ENCODE assay signal across 12 cellular contexts in the genomic region with DNA sequence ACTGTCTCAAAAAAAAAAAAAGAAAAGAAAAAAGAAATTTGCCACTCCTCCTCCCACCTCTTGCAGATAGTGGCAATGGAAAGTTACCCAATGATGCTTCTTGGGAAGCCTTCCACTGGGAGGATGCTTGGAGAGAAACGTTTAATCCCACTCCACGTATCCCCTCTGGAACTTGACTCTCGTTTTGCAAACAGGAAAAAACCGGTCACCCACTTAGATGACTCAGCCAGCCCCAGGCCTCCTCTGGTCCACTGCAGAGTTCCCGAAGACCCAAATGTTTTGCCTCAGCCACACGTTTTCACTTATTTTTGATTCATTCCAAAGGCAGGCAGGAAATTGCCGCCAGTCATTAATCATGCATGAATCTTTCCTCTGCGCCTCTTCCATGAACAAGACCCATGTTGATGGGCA. TPM values are rescaled to one million over a fixed set of nuclear protein-coding genes. Genes with fewer than 3 reads are reported as not detected.
A peak's percentile ranks its signal among the peaks of the same experiment; 100 is the strongest.
DNase-seq lines count a peak whose midpoint lies in the region; ATAC-seq lines count a peak whose summit lies in the region.
"Had no signal": no experiment of that assay in that cellular context is flagged by ENCODE, and none has a peak within 500 bp of the region (broad histone marks: within the 10 kb centered on the region; RNA-seq: fewer than 3 reads in every experiment).

No MANE protein-coding gene starts in this region.

- DNase-seq in EH (ENCODE audit: low read depth) (peak; percentile 99), RKO (ENCODE audit: low spot score) (peak; percentile 21), non-pigmented ciliary epithelial cell (ENCODE audit: low read depth) (peak; percentile 87), left lobe of liver (ENCODE audit: low spot score) (no peak)
- no peak for DNase-seq in stimulated activated naive CD4-positive, alpha-beta T cell (lab: John Stamatoyannopoulos, UW)
- no peak for DNase-seq in activated CD4-positive, alpha-beta T cell treated with anti-CD3 and anti-CD28 coated beads for 1 hour
- DNase-seq: activated gamma-delta T cell treated with Interleukin-2 at 50 U/mL for 16 hours, lower lobe of right lung, RPMI8226 had no signal

- ATAC-seq in esophagus mucosa (peak; percentile 28), left lobe of liver (no peak), GM19351 (IDR thresholded peaks at IDR 0.05; ENCODE audit: unreplicated experiment) (no peak)
- ATAC-seq: lower lobe of right lung had no signal

RNA-seq across cellular contexts. Expression of gene TNFRSF17, which starts 9.3 kb away (rescaled TPM):
- total RNA-seq in esophagus mucosa (0.24 TPM), left lobe of liver (0.55 TPM)
- total RNA-seq: skeletal muscle tissue had no signal

RNA-seq across cellular contexts. Expression of gene NPIPB2, which starts 13.9 kb away (rescaled TPM):
- 6.3 TPM for total RNA-seq in esophagus mucosa
- total RNA-seq in left lobe of liver, result 5.2 TPM

RNA-seq across cellular contexts. Expression of gene SNX29, which starts 20.8 kb away (rescaled TPM):
- total RNA-seq in esophagus mucosa (16.6 TPM), left lobe of liver (9.9 TPM)

RNA-seq across cellular contexts. Expression of gene GSPT1, which starts 40.0 kb away (rescaled TPM):
- total RNA-seq in esophagus mucosa, result 110 TPM
- total RNA-seq in left lobe of liver, result 47.0 TPM

Comparison
In these comparisons a context has a peak if more than half of its experiments do, and no peak if none do; other contexts are left out.
1. DNase-seq: peak in EH (single experiment), RKO (single experiment) and non-pigmented ciliary epithelial cell (single experiment); none in left lobe of liver (single experiment), stimulated activated naive CD4-positive, alpha-beta T cell (0 of 6) and activated CD4-positive, alpha-beta T cell treated with anti-CD3 and anti-CD28 coated beads for 1 hour (single experiment).